1 cellular context compared by ENCODE assay signal in genomic region chr1:235945775-235946565, GRCh38.
TF ChIP-seq lines count a peak whose summit lies in the region.

No MANE protein-coding gene starts in this region.

TF ChIP-seq in HepG2, 621 proteins besides CTCF, POLR2A, EP300 and RAD21 (continued from another document and continues in another):
- TF ChIP-seq PCBP2 (optimal IDR thresholded peaks at IDR 0.05; ENCODE audit: low read depth, low read length, poor library complexity, severe bottlenecking): no peak
- no peak for TF ChIP-seq CERS6 (CRISPR knock-in tag; IDR thresholded peaks at IDR 0.05)
- TF ChIP-seq ZNF383 (CRISPR knock-in tag; IDR thresholded peaks at IDR 0.05; ENCODE audit: borderline replicate concordance): no peak
- TF ChIP-seq, protein P1, sequence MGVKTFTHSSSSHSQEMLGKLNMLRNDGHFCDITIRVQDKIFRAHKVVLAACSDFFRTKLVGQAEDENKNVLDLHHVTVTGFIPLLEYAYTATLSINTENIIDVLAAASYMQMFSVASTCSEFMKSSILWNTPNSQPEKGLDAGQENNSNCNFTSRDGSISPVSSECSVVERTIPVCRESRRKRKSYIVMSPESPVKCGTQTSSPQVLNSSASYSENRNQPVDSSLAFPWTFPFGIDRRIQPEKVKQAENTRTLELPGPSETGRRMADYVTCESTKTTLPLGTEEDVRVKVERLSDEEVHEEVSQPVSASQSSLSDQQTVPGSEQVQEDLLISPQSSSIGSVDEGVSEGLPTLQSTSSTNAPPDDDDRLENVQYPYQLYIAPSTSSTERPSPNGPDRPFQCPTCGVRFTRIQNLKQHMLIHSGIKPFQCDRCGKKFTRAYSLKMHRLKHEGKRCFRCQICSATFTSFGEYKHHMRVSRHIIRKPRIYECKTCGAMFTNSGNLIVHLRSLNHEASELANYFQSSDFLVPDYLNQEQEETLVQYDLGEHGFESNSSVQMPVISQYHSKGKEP (CRISPR knock-in tag; IDR thresholded peaks at IDR 0.05): no peak
- peak; percentile 28; the same call in 1 of the 2 replicates for TF ChIP-seq TCF7 (IDR thresholded peaks at IDR 0.05; ENCODE audit: low read depth)
- no peak for TF ChIP-seq KDM3A (CRISPR knock-in tag; IDR thresholded peaks at IDR 0.05; ENCODE audit: low read depth)
- no peak for TF ChIP-seq MTF2 (CRISPR knock-in tag; IDR thresholded peaks at IDR 0.05; ENCODE audit: borderline replicate concordance)
- TF ChIP-seq ZNF629 (CRISPR knock-in tag; conservative IDR thresholded peaks at IDR 0.05): no peak
- no peak for TF ChIP-seq ZNF235 (CRISPR knock-in tag; IDR thresholded peaks at IDR 0.05; ENCODE audit: borderline replicate concordance)
- no peak for TF ChIP-seq TBP (CRISPR knock-in tag; IDR thresholded peaks at IDR 0.05)
- TF ChIP-seq ZNF737 (CRISPR knock-in tag; IDR thresholded peaks at IDR 0.05; ENCODE audit: borderline replicate concordance): no peak
- TF ChIP-seq POLR2AphosphoS2 (IDR thresholded peaks at IDR 0.05; ENCODE audit: low read depth, low read length): no peak
- TF ChIP-seq, protein P2, sequence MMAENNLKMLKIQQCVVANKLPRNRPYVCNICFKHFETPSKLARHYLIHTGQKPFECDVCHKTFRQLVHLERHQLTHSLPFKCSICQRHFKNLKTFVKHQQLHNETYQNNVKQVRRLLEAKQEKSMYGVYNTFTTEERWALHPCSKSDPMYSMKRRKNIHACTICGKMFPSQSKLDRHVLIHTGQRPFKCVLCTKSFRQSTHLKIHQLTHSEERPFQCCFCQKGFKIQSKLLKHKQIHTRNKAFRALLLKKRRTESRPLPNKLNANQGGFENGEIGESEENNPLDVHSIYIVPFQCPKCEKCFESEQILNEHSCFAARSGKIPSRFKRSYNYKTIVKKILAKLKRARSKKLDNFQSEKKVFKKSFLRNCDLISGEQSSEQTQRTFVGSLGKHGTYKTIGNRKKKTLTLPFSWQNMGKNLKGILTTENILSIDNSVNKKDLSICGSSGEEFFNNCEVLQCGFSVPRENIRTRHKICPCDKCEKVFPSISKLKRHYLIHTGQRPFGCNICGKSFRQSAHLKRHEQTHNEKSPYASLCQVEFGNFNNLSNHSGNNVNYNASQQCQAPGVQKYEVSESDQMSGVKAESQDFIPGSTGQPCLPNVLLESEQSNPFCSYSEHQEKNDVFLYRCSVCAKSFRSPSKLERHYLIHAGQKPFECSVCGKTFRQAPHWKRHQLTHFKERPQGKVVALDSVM (CRISPR knock-in tag; IDR thresholded peaks at IDR 0.05): 0 out of 2 replicates have a peak, but pooled peaks have one; percentile 34
- no peak; the same call in 1 of the 2 replicates for TF ChIP-seq RFXAP (CRISPR knock-in tag; IDR thresholded peaks at IDR 0.05; ENCODE audit: borderline replicate concordance)
- TF ChIP-seq ADNP (CRISPR knock-in tag; IDR thresholded peaks at IDR 0.05): no peak
- TF ChIP-seq ZNF644 (CRISPR knock-in tag; IDR thresholded peaks at IDR 0.05; ENCODE audit: low read depth): no peak; the same call in 1 of the 2 replicates
- TF ChIP-seq HNRNPL (IDR thresholded peaks at IDR 0.05; ENCODE audit: low read depth, low read length): no peak
- peak; percentile 77 for TF ChIP-seq HOXA3 (CRISPR knock-in tag; IDR thresholded peaks at IDR 0.05)
- TF ChIP-seq SRSF9 (IDR thresholded peaks at IDR 0.05; ENCODE audit: borderline replicate concordance, insufficient read depth, low read depth, low read length, poor library complexity, severe bottlenecking): no peak
- TF ChIP-seq, protein P3, sequence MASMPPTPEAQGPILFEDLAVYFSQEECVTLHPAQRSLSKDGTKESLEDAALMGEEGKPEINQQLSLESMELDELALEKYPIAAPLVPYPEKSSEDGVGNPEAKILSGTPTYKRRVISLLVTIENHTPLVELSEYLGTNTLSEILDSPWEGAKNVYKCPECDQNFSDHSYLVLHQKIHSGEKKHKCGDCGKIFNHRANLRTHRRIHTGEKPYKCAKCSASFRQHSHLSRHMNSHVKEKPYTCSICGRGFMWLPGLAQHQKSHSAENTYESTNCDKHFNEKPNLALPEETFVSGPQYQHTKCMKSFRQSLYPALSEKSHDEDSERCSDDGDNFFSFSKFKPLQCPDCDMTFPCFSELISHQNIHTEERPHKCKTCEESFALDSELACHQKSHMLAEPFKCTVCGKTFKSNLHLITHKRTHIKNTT (CRISPR knock-in tag; IDR thresholded peaks at IDR 0.05): no peak
- no peak for TF ChIP-seq DR1 (CRISPR knock-in tag; IDR thresholded peaks at IDR 0.05)
- TF ChIP-seq ZNF768 (CRISPR knock-in tag; IDR thresholded peaks at IDR 0.05): no peak
- TF ChIP-seq, protein P4, sequence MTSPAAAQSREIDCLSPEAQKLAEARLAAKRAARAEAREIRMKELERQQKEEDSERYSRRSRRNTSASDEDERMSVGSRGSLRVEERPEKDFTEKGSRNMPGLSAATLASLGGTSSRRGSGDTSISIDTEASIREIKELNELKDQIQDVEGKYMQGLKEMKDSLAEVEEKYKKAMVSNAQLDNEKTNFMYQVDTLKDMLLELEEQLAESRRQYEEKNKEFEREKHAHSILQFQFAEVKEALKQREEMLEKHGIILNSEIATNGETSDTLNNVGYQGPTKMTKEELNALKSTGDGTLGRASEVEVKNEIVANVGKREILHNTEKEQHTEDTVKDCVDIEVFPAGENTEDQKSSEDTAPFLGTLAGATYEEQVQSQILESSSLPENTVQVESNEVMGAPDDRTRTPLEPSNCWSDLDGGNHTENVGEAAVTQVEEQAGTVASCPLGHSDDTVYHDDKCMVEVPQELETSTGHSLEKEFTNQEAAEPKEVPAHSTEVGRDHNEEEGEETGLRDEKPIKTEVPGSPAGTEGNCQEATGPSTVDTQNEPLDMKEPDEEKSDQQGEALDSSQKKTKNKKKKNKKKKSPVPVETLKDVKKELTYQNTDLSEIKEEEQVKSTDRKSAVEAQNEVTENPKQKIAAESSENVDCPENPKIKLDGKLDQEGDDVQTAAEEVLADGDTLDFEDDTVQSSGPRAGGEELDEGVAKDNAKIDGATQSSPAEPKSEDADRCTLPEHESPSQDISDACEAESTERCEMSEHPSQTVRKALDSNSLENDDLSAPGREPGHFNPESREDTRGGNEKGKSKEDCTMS (CRISPR knock-in tag; conservative IDR thresholded peaks at IDR 0.05): no peak
- TF ChIP-seq ZNF432 (CRISPR knock-in tag; IDR thresholded peaks at IDR 0.05; ENCODE audit: borderline replicate concordance): no peak
- TF ChIP-seq ZNF619 (CRISPR knock-in tag; IDR thresholded peaks at IDR 0.05): no peak
- TF ChIP-seq TAF1 (CRISPR knock-in tag; IDR thresholded peaks at IDR 0.05): no peak
- TF ChIP-seq NCOR1 (IDR thresholded peaks at IDR 0.05; ENCODE audit: borderline replicate concordance, low read length): no peak
- TF ChIP-seq RBM22 (optimal IDR thresholded peaks at IDR 0.05; ENCODE audit: low read length): no peak
- no peak for TF ChIP-seq ZNF850 (CRISPR knock-in tag; conservative IDR thresholded peaks at IDR 0.05)
- TF ChIP-seq TP53 (CRISPR knock-in tag; conservative IDR thresholded peaks at IDR 0.05): no peak
- TF ChIP-seq ZNF263 (CRISPR knock-in tag; IDR thresholded peaks at IDR 0.05): 0 out of 2 replicates have a peak, but pooled peaks have one; percentile 26
- TF ChIP-seq ZNF3 (CRISPR knock-in tag; IDR thresholded peaks at IDR 0.05): no peak
- no peak for TF ChIP-seq CREB1 (IDR thresholded peaks at IDR 0.05)
- TF ChIP-seq CREB1 (CRISPR knock-in tag; IDR thresholded peaks at IDR 0.05): no peak
- no peak for TF ChIP-seq BRD4 (CRISPR knock-in tag; IDR thresholded peaks at IDR 0.05)
- no peak for TF ChIP-seq RNF2 (conservative IDR thresholded peaks at IDR 0.05; ENCODE audit: low read depth)
- no peak for TF ChIP-seq PAX8 (CRISPR knock-in tag; IDR thresholded peaks at IDR 0.05; ENCODE audit: borderline replicate concordance)
- TF ChIP-seq MIER3 (CRISPR knock-in tag; IDR thresholded peaks at IDR 0.05; ENCODE audit: borderline replicate concordance): no peak
- TF ChIP-seq, protein P5, sequence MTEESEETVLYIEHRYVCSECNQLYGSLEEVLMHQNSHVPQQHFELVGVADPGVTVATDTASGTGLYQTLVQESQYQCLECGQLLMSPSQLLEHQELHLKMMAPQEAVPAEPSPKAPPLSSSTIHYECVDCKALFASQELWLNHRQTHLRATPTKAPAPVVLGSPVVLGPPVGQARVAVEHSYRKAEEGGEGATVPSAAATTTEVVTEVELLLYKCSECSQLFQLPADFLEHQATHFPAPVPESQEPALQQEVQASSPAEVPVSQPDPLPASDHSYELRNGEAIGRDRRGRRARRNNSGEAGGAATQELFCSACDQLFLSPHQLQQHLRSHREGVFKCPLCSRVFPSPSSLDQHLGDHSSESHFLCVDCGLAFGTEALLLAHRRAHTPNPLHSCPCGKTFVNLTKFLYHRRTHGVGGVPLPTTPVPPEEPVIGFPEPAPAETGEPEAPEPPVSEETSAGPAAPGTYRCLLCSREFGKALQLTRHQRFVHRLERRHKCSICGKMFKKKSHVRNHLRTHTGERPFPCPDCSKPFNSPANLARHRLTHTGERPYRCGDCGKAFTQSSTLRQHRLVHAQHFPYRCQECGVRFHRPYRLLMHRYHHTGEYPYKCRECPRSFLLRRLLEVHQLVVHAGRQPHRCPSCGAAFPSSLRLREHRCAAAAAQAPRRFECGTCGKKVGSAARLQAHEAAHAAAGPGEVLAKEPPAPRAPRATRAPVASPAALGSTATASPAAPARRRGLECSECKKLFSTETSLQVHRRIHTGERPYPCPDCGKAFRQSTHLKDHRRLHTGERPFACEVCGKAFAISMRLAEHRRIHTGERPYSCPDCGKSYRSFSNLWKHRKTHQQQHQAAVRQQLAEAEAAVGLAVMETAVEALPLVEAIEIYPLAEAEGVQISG (CRISPR knock-in tag; IDR thresholded peaks at IDR 0.05): peak; percentile 45; the same call in 1 of the 2 replicates
- TF ChIP-seq NFRKB (IDR thresholded peaks at IDR 0.05): no peak
- TF ChIP-seq POLR2AphosphoS5 (IDR thresholded peaks at IDR 0.05; ENCODE audit: low read depth, low read length): no peak
- no peak for TF ChIP-seq NFE2L2 (IDR thresholded peaks at IDR 0.05; ENCODE audit: low read length)
- TF ChIP-seq SRY (CRISPR knock-in tag; IDR thresholded peaks at IDR 0.05): no peak
- no peak for TF ChIP-seq AGO1 (IDR thresholded peaks at IDR 0.05; ENCODE audit: low read depth, low read length, poor library complexity, severe bottlenecking)
- TF ChIP-seq NR2F2 (IDR thresholded peaks at IDR 0.05; ENCODE audit: borderline replicate concordance, low read depth): peak; percentile 67; the same call in 1 of the 2 replicates
- no peak for TF ChIP-seq SMC3 (IDR thresholded peaks at IDR 0.05; ENCODE audit: low read length)
- TF ChIP-seq ZNF562 (CRISPR knock-in tag; IDR thresholded peaks at IDR 0.05; ENCODE audit: borderline replicate concordance): no peak
- no peak for TF ChIP-seq ZIK1 (CRISPR knock-in tag; IDR thresholded peaks at IDR 0.05; ENCODE audit: borderline replicate concordance, low read depth)
- no peak for TF ChIP-seq ZBTB7A (CRISPR knock-in tag; IDR thresholded peaks at IDR 0.05)
- TF ChIP-seq ZNF775 (CRISPR knock-in tag; IDR thresholded peaks at IDR 0.05; ENCODE audit: borderline replicate concordance): no peak
- TF ChIP-seq ZNF274 (CRISPR knock-in tag; IDR thresholded peaks at IDR 0.05): no peak
- TF ChIP-seq, protein P6, sequence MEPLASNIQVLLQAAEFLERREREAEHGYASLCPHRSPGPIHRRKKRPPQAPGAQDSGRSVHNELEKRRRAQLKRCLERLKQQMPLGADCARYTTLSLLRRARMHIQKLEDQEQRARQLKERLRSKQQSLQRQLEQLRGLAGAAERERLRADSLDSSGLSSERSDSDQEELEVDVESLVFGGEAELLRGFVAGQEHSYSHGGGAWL (CRISPR knock-in tag; IDR thresholded peaks at IDR 0.05): no peak
- no peak for TF ChIP-seq ZNF12 (CRISPR knock-in tag; IDR thresholded peaks at IDR 0.05)
- TF ChIP-seq SIX1 (CRISPR knock-in tag; IDR thresholded peaks at IDR 0.05; ENCODE audit: borderline replicate concordance): no peak
- TF ChIP-seq ZNF24 (IDR thresholded peaks at IDR 0.05): no peak
- TF ChIP-seq SUZ12 (IDR thresholded peaks at IDR 0.05; ENCODE audit: low read depth, low read length): no peak
- no peak for TF ChIP-seq KAT8 (CRISPR knock-in tag; IDR thresholded peaks at IDR 0.05)
- TF ChIP-seq ZNF232 (CRISPR knock-in tag; IDR thresholded peaks at IDR 0.05; ENCODE audit: borderline replicate concordance): no peak
- TF ChIP-seq ZBTB20 (CRISPR knock-in tag; IDR thresholded peaks at IDR 0.05; ENCODE audit: borderline replicate concordance, low read depth): no peak
- TF ChIP-seq, protein P7, sequence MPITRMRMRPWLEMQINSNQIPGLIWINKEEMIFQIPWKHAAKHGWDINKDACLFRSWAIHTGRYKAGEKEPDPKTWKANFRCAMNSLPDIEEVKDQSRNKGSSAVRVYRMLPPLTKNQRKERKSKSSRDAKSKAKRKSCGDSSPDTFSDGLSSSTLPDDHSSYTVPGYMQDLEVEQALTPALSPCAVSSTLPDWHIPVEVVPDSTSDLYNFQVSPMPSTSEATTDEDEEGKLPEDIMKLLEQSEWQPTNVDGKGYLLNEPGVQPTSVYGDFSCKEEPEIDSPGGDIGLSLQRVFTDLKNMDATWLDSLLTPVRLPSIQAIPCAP (CRISPR knock-in tag; IDR thresholded peaks at IDR 0.05; ENCODE audit: low read depth): no peak
- TF ChIP-seq ELF4 (CRISPR knock-in tag; IDR thresholded peaks at IDR 0.05; ENCODE audit: borderline replicate concordance): no peak
